ENCODE assay signal across 14 cellular contexts in the genomic region with DNA sequence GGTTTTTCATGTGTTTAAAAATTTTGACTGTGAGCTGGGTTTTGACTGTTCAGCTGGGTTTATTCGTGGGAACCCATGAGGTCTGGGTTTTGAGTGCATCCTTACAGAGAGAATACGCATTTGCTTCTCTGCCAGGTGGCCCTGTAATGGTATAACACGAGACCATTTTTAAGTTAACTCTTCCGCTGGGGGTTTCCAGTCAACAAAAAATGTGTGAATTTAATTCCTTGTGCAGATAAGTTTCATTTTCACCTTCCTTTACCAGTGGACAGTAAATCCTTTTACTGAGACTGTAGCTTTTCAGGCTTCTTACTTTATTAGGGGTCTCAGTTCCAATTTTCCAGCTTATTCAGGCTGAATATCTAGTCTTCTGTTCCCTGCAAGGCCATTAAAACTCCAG.
DNase-seq lines count a peak whose midpoint lies in the region; ATAC-seq and TF ChIP-seq lines count a peak whose summit lies in the region.
"Had no signal": no experiment of that assay in that cellular context is flagged by ENCODE, and none has a peak within 500 bp of the region (broad histone marks: within the 10 kb centered on the region; RNA-seq: fewer than 3 reads in every experiment).

No MANE protein-coding gene starts in this region.

- H3K4me3 ChIP-seq in SJCRH30 = no peak overlapping the region
- H3K4me3 ChIP-seq: skin epidermis, tibial artery had no signal

- H3K27me3 Mint-ChIP-seq in nephron (ENCODE audit: low read depth) = peaks cover 8% of the 10 kb centered on the region

- no peaks in the 10 kb centered on the region for H3K36me3 ChIP-seq in SJCRH30
- H3K36me3 ChIP-seq: tibial artery had no signal

- H3K27ac Mint-ChIP-seq in nephron = peak overlapping the region; percentile 24 to 98 (median 96)
- H3K27ac Mint-ChIP-seq: activated naive CD8-positive, alpha-beta T cell had no signal

- H3K4me1 ChIP-seq in SJCRH30 = no peaks in the 10 kb centered on the region
- H3K4me1 ChIP-seq: tibial artery had no signal

- H3K27me3 ChIP-seq in SJCRH30 = no peaks in the 10 kb centered on the region; the same call in 1 of the 2 replicates
- H3K27me3 ChIP-seq: tibial artery had no signal

- no peaks in the 10 kb centered on the region for H3K9me3 ChIP-seq in SJCRH30 (replicated peaks)
- H3K9me3 ChIP-seq: tibial artery had no signal

- no peak for TF ChIP-seq CTCF in nephron (IDR thresholded peaks at IDR 0.05; ENCODE audit: unreplicated experiment in 3 of 3)

- no peaks in the 10 kb centered on the region for H3K9me3 Mint-ChIP-seq in nephron

- no peak overlapping the region for H3K4me3 Mint-ChIP-seq in nephron
- H3K4me3 Mint-ChIP-seq: activated naive CD8-positive, alpha-beta T cell had no signal

- H3K36me3 Mint-ChIP-seq in nephron (ENCODE audit: low read depth) = no peaks in the 10 kb centered on the region
- H3K36me3 Mint-ChIP-seq: activated naive CD8-positive, alpha-beta T cell had no signal

- ATAC-seq in GM21423 (IDR thresholded peaks at IDR 0.05; ENCODE audit: unreplicated experiment) (peak; percentile 68), HG03439 (IDR thresholded peaks at IDR 0.05; ENCODE audit: unreplicated experiment) (peak; percentile 74), HG02571 (IDR thresholded peaks at IDR 0.05; ENCODE audit: unreplicated experiment) (no peak), HG03442 (IDR thresholded peaks at IDR 0.05; ENCODE audit: unreplicated experiment) (no peak)

- H3K4me1 Mint-ChIP-seq in nephron = peaks cover 23% of the 10 kb centered on the region

- H3K27ac ChIP-seq in SJCRH30 = no peak overlapping the region
- H3K27ac ChIP-seq: skin epidermis, tibial artery had no signal

- DNase-seq in NCI-H2196 treated with DMSO at 0.1 percent for 48 hours (lab: John Stamatoyannopoulos, UW; ENCODE audit: unreplicated experiment) (peak; percentile 57), NCI-H2196 (lab: John Stamatoyannopoulos, UW; ENCODE audit: unreplicated experiment) (no peak), SJCRH30 (no peak)
- DNase-seq: DMS79, IMR-90, T1000, tibial artery had no signal

Comparison
In these comparisons a context has a peak if more than half of its experiments do, and no peak if none do; other contexts are left out.
1. ATAC-seq: peak in GM21423 (single experiment) and HG03439 (single experiment); none in HG02571 (single experiment) and HG03442 (single experiment).